In the genomic region with DNA sequence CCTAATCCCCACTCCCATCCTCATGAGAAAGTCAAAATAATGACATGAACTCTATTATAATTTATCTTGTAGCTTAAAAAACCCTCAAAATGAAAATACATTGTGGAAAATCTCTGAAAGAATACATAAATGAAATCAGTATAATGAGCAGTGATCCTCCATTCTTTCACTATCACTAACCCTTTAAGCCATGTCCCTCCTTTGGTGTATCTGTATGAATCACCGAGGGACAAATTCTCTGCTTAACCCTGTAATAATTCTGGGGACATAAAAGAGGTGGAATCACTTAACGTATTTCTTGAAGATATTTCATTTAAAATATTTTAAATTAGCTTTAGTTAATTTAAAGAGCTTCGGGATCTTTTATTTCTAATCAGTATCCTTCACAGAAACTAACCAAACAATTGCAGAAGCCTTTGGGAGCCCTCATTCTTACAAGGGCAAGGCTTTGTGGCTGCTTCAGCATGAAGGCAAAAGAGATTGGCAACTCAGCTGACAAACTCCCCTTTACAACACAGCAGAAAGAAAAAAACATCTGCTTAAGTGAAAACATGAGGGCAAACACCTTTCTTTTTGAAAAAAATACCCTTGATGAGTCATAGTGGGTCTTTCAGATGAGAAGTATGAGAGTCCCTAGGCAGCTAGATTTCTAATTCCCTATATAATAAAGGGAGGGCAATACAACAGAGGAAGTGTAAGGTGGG, we compare ENCODE assay signal across 10 cellular contexts. TPM values are rescaled to one million over a fixed set of nuclear protein-coding genes. Genes with fewer than 3 reads are reported as not detected.
DNase-seq lines count a peak whose midpoint lies in the region; ATAC-seq and TF ChIP-seq lines count a peak whose summit lies in the region.
"Had no signal": no experiment of that assay in that cellular context is flagged by ENCODE, and none has a peak within 500 bp of the region (broad histone marks: within the 10 kb centered on the region; RNA-seq: fewer than 3 reads in every experiment).

No MANE protein-coding gene starts in this region.

- H3K4me3 ChIP-seq in gastrocnemius medialis (no peak overlapping the region), spleen (no peak overlapping the region)
- H3K4me3 ChIP-seq: SJSA1 had no signal

- H3K27ac ChIP-seq in gastrocnemius medialis (no peak overlapping the region), spleen (no peak overlapping the region)
- H3K27ac ChIP-seq: SJSA1 had no signal

- intact Hi-C loops in gastrocnemius medialis (cut with DNase I; ENCODE audit: low total_unique reads) (no loop called here), spleen (cut with DNase I; ENCODE audit: low total_unique reads) (no loop called here)

- WGBS in spleen, 5 donors = 65 to 86% (median 73%) methylated on average over 3 of the region's 3 CpGs

- H3K27me3 ChIP-seq in gastrocnemius medialis (no peaks in the 10 kb centered on the region), spleen (replicated peaks in 1 of 7) (no peaks in the 10 kb centered on the region)
- H3K27me3 ChIP-seq: SJSA1 had no signal

- no peak for TF ChIP-seq POLR2A in gastrocnemius medialis (IDR thresholded peaks at IDR 0.05)
- no peak for TF ChIP-seq POLR2A in spleen (IDR thresholded peaks at IDR 0.05)

- H3K9me3 ChIP-seq in gastrocnemius medialis (no peaks in the 10 kb centered on the region), spleen (no peaks in the 10 kb centered on the region)
- H3K9me3 ChIP-seq: SJSA1 had no signal

- no peaks in the 10 kb centered on the region for H3K36me3 ChIP-seq in gastrocnemius medialis
- no peaks in the 10 kb centered on the region for H3K36me3 ChIP-seq in spleen
- H3K36me3 ChIP-seq: SJSA1 had no signal

- in situ Hi-C loops in gastrocnemius medialis (cut with MboI; ENCODE audit: low sequenced_read_pairs in 4 of 4) = no loop called here

- no peaks in the 10 kb centered on the region for H3K4me1 ChIP-seq in gastrocnemius medialis
- H3K4me1 ChIP-seq in spleen = no peaks in the 10 kb centered on the region
- H3K4me1 ChIP-seq: SJSA1 had no signal

- CTCF ChIA-PET in GM10248 (lab: Yijun Ruan, JAX) = interaction anchor here (1.1 to 3.4 kb wide), 5 partner anchors 11 to 718 kb away, joined by 3 to 17 read pairs (median 4); no protein-coding TSS in a partner anchor

- POLR2A ChIA-PET in GM10248 (lab: Yijun Ruan, JAX) = interaction anchor here (1.1 kb wide), 1 partner anchor 12 kb away, joined by 5 read pairs; no protein-coding TSS in a partner anchor

- TF ChIP-seq CTCF in GM10248 (IDR thresholded peaks at IDR 0.05; ENCODE audit: control extremely low read depth, extremely low read depth, low read depth, missing control alignments) (no peak), gastrocnemius medialis (IDR thresholded peaks at IDR 0.05 in 4 of 5, conservative IDR thresholded peaks at IDR 0.05 in 1 of 5) (no peak), spleen (IDR thresholded peaks at IDR 0.05 in 8 of 11, conservative IDR thresholded peaks at IDR 0.05 in 3 of 11) (no peak)

- DNase-seq in GM10248 (ENCODE audit: extremely low spot score) (peak; percentile 29), GM19240 (ENCODE audit: insufficient read length, low spot score) (peak; percentile 6), gastrocnemius medialis (no peak), AML-193 (lab: John Stamatoyannopoulos, UW) (no peak), spleen (no peak), DMS153 (lab: John Stamatoyannopoulos, UW) (no peak)
- DNase-seq: stimulated activated CD4-positive, alpha-beta T cell treated with anti-CD3 and anti-CD28 coated beads, Interleukin-12 subunit alpha, Interleukin-12 subunit beta, amount 100 ng/mL, for 4 hours had no signal

- ATAC-seq in HG02763 (IDR thresholded peaks at IDR 0.05; ENCODE audit: unreplicated experiment) = peak; percentile 95
- ATAC-seq in HG03565 (IDR thresholded peaks at IDR 0.05; ENCODE audit: unreplicated experiment) = peak; percentile 93
- ATAC-seq in gastrocnemius medialis = no peak

RNA-seq across cellular contexts. Expression of a gene that starts 44.0 kb away (rescaled TPM):
- total RNA-seq in gastrocnemius medialis (1 to 10 TPM in 3 of 4 donors, under 1 TPM in 1; 0.82 to 3.5 (median 1.6) TPM), spleen (10 to 100 TPM in 6 of 7 donors, 1 to 10 TPM in 1; 8.4 to 18.5 (median 15.1) TPM)
- polyA plus RNA-seq in spleen = 10 to 100 TPM in 1 of 3 donors, 1 to 10 TPM in 2; 6.3 to 11.9 (median 7.0) TPM

Comparison
In these comparisons a context has a peak if more than half of its experiments do, and no peak if none do; other contexts are left out.
1. DNase-seq: peak in GM10248 (single experiment) and GM19240 (single experiment); none in gastrocnemius medialis (0 of 2), AML-193 (0 of 2), spleen (single experiment) and DMS153 (single experiment).
2. ATAC-seq: peak in HG02763 (single experiment) and HG03565 (single experiment); none in gastrocnemius medialis (0 of 2).